ENCODE assay signal across 21 cellular contexts in the genomic region with DNA sequence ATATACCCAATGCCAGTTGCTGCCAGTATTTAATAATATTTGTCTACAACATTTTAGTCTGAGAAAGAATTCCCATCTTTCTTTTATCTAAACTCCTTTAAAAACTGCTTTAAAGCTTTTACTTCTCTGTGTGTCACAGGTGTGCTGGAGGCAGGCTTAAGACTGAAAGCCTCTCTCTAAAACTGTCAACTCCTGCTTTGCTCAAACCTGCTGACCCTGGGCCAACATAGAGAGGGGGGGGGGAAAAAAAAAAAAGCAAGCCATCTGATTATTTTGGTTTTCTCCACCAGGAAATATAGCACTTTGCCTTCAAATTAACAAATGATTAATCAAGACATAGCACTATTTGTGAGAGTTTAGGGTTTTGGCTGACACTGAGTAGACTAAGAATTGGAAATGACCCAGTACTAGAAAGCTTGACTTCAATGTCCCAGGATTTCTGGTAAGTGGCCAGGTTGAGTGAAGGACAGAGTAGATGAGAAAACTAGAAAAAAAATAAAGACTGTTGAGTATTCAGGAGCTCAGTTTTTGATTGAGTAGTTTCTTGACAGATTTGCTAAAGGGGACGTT.
"Had no signal": no experiment of that assay in that cellular context is flagged by ENCODE, and none has a peak within 500 bp of the region (broad histone marks: within the 10 kb centered on the region; RNA-seq: fewer than 3 reads in every experiment).

No MANE protein-coding gene starts in this region.

- H3K9me3 ChIP-seq: esophagus muscularis mucosa, gastroesophageal sphincter, heart left ventricle, left ventricle myocardium inferior had no signal

- H3K27me3 ChIP-seq: esophagus muscularis mucosa, foreskin keratinocyte, gastroesophageal sphincter, heart left ventricle, hepatocyte had no signal

- ATAC-seq: gastroesophageal sphincter, heart left ventricle, left cardiac atrium had no signal

- H3K4me3 Mint-ChIP-seq: immature natural killer cell, mesothelial cell of epicardium had no signal

- H3K4me1 Mint-ChIP-seq: immature natural killer cell had no signal

- H3K36me3 ChIP-seq: esophagus muscularis mucosa, gastroesophageal sphincter, heart left ventricle, left ventricle myocardium inferior had no signal

- FAIRE-seq: colon, endothelial cell of umbilical vein, frontal cortex had no signal

- H3K27ac ChIP-seq: coronary artery, dorsolateral prefrontal cortex, esophagus muscularis mucosa, foreskin keratinocyte, gastroesophageal sphincter, heart left ventricle, hepatocyte, left ventricle myocardium inferior had no signal

- H3K4me1 ChIP-seq: esophagus muscularis mucosa, gastroesophageal sphincter, heart left ventricle, left ventricle myocardium inferior had no signal

- H3K36me3 Mint-ChIP-seq: mesothelial cell of epicardium had no signal

- H3K4me3 ChIP-seq: coronary artery, dorsolateral prefrontal cortex, esophagus muscularis mucosa, gastroesophageal sphincter, heart left ventricle, hepatocyte, left ventricle myocardium inferior, lung had no signal

- DNase-seq: dermis blood vessel endothelial cell; dorsolateral prefrontal cortex; effector CD4-positive, alpha-beta T cell; effector memory CD4-positive, alpha-beta T cell; heart left ventricle; hypothalamus; immature natural killer cell; islet precursor cell; left cardiac atrium; left ventricle myocardium inferior; mesenchymal stem cell had no signal

- H3K27ac Mint-ChIP-seq: immature natural killer cell, mesothelial cell of epicardium had no signal

- H3K9me3 Mint-ChIP-seq: mesothelial cell of epicardium had no signal
